Comparison of ENCODE assay signal across 22 cellular contexts in genomic region chr16:19218581-19218980, GRCh38.
"Had no signal": no experiment of that assay in that cellular context is flagged by ENCODE, and none has a peak within 500 bp of the region (broad histone marks: within the 10 kb centered on the region; RNA-seq: fewer than 3 reads in every experiment).

No MANE protein-coding gene starts in this region.

- H3K4me3 ChIP-seq: coronary artery, hepatocyte, lung, psoas muscle, sigmoid colon, skin epidermis, testis, tibial nerve had no signal

- H3K4me2 ChIP-seq: hepatocyte had no signal

- H3K27me3 Mint-ChIP-seq: stimulated activated naive B cell treated with anti-CD40 and anti-IgM and Interleukin-4, amounts not matched to agents 10 μg/mL and 1 μg/mL and 100 μg/mL, for 72 hours; stimulated activated naive CD8-positive, alpha-beta T cell treated with anti-CD3 and anti-CD28 coated beads, Interleukin-15, amount 100 ng/mL, for 72 hours had no signal

- H3K36me3 ChIP-seq: sigmoid colon, tibial nerve had no signal

- H3K79me2 ChIP-seq: hepatocyte had no signal

- H2AFZ ChIP-seq: hepatocyte had no signal

- H3K4me1 ChIP-seq: psoas muscle, sigmoid colon, testis, tibial nerve had no signal

- H3K27ac Mint-ChIP-seq: endodermal cell; naive thymus-derived CD8-positive, alpha-beta T cell; stimulated activated naive B cell treated with anti-CD40 and anti-IgM and Interleukin-4, amounts not matched to agents 10 μg/mL and 1 μg/mL and 100 μg/mL, for 72 hours; stimulated activated naive CD8-positive, alpha-beta T cell treated with anti-CD3 and anti-CD28 coated beads, Interleukin-15, amount 100 ng/mL, for 72 hours had no signal

- H3K9me3 ChIP-seq: psoas muscle, sigmoid colon, testis had no signal

- H3K4me3 Mint-ChIP-seq: endodermal cell; naive thymus-derived CD8-positive, alpha-beta T cell; stimulated activated naive B cell treated with anti-CD40 and anti-IgM and Interleukin-4, amounts not matched to agents 10 μg/mL and 1 μg/mL and 100 μg/mL, for 72 hours; stimulated activated naive CD8-positive, alpha-beta T cell treated with anti-CD3 and anti-CD28 coated beads, Interleukin-15, amount 100 ng/mL, for 72 hours had no signal

- DNase-seq: effector CD4-positive, alpha-beta T cell; endodermal cell; erythroblast; foreskin melanocyte; kidney; left cardiac atrium; left ventricle myocardium superior; mesendoderm; naive thymus-derived CD8-positive, alpha-beta T cell; psoas muscle; retina; sigmoid colon; stimulated activated CD4-positive, alpha-beta T cell treated with anti-CD3 and anti-CD28 coated beads, Interleukin-2, amount 100 ng/mL, for 24 hours; stimulated activated CD4-positive, alpha-beta T cell treated with anti-CD3 and anti-CD28 coated beads, Interleukin-4, amount 100 ng/mL, for 4 hours; stimulated activated naive B cell treated with anti-CD40 and anti-IgM and Interleukin-4, amounts not matched to agents 10 μg/mL and 1 μg/mL and 100 μg/mL, for 72 hours; stimulated activated naive CD8-positive, alpha-beta T cell treated with anti-CD3 and anti-CD28 coated beads, Interleukin-15, amount 100 ng/mL, for 72 hours; testis had no signal

- H3K27me3 ChIP-seq: hepatocyte, sigmoid colon, testis, tibial nerve had no signal

- H3K27ac ChIP-seq: coronary artery, hepatocyte, psoas muscle, sigmoid colon, skin epidermis, testis had no signal

- H3K4me1 Mint-ChIP-seq: endodermal cell; naive thymus-derived CD8-positive, alpha-beta T cell; stimulated activated naive CD8-positive, alpha-beta T cell treated with anti-CD3 and anti-CD28 coated beads, Interleukin-15, amount 100 ng/mL, for 72 hours had no signal

- ATAC-seq: left cardiac atrium; left ventricle myocardium superior; naive thymus-derived CD8-positive, alpha-beta T cell; psoas muscle; stimulated activated naive B cell treated with anti-CD40 and anti-IgM and Interleukin-4, amounts not matched to agents 10 μg/mL and 1 μg/mL and 100 μg/mL, for 72 hours; stimulated activated naive CD8-positive, alpha-beta T cell treated with anti-CD3 and anti-CD28 coated beads, Interleukin-15, amount 100 ng/mL, for 72 hours had no signal
